1 cellular context compared by ENCODE assay signal in genomic region chr18:14074187-14074586, GRCh38.
TF ChIP-seq lines count a peak whose summit lies in the region.

No MANE protein-coding gene starts in this region.

TF ChIP-seq in Ishikawa, 13 proteins besides CTCF, POLR2A, EP300 and RAD21 (continued from another document):
- no peak for TF ChIP-seq REST (IDR thresholded peaks at IDR 0.05; ENCODE audit: low read depth)
- TF ChIP-seq CREB1 (IDR thresholded peaks at IDR 0.05; ENCODE audit: low read depth): no peak
- no peak for TF ChIP-seq EGR1 (IDR thresholded peaks at IDR 0.05)
- TF ChIP-seq TEAD4 (IDR thresholded peaks at IDR 0.05): no peak
- no peak for TF ChIP-seq NFIC (IDR thresholded peaks at IDR 0.05)
- no peak for TF ChIP-seq CEBPB (IDR thresholded peaks at IDR 0.05)
- TF ChIP-seq, protein P1, sequence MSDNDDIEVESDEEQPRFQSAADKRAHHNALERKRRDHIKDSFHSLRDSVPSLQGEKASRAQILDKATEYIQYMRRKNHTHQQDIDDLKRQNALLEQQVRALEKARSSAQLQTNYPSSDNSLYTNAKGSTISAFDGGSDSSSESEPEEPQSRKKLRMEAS (IDR thresholded peaks at IDR 0.05): no peak
- no peak for TF ChIP-seq TAF1 (IDR thresholded peaks at IDR 0.05; ENCODE audit: low read depth)
- TF ChIP-seq ZBTB7A (IDR thresholded peaks at IDR 0.05; ENCODE audit: low read depth): no peak
- TF ChIP-seq YY1 (IDR thresholded peaks at IDR 0.05; ENCODE audit: low read depth): no peak
